ENCODE assay signal across 18 cellular contexts in genomic region chr2:5985551-5986229, GRCh38.
DNase-seq lines count a peak whose midpoint lies in the region; ATAC-seq, FAIRE-seq and TF ChIP-seq lines count a peak whose summit lies in the region.
"Had no signal": no experiment of that assay in that cellular context is flagged by ENCODE, and none has a peak within 500 bp of the region (broad histone marks: within the 10 kb centered on the region; RNA-seq: fewer than 3 reads in every experiment).

No MANE protein-coding gene starts in this region.

- peaks cover 54% of the 10 kb centered on the region for H3K4me1 ChIP-seq in ectodermal cell (ENCODE audit: control insufficient read depth, insufficient read depth, low read length)
- no peaks in the 10 kb centered on the region for H3K4me1 ChIP-seq in CD8-positive, alpha-beta T cell (ENCODE audit: insufficient read depth, low read length)
- H3K4me1 ChIP-seq: Peyer's patch, SJCRH30 had no signal

- H3K4me1 Mint-ChIP-seq in neural crest cell: peaks cover 69% of the 10 kb centered on the region
- no peaks in the 10 kb centered on the region for H3K4me1 Mint-ChIP-seq in CD8-positive, alpha-beta T cell (ENCODE audit: low read depth)

- peak overlapping the region; percentile 81 for H3K4me3 Mint-ChIP-seq in neural crest cell
- H3K4me3 Mint-ChIP-seq in CD8-positive, alpha-beta T cell: no peak overlapping the region
- H3K4me3 Mint-ChIP-seq: T-cell had no signal

- POLR2A ChIA-PET in GM10248 (lab: Yijun Ruan, JAX): no interaction called here
- POLR2A ChIA-PET in CD8-positive, alpha-beta T cell (lab: Charles Lee): no interaction called here

- peak overlapping the region; percentile 61 for H3K27ac ChIP-seq in ectodermal cell (ENCODE audit: insufficient read depth, low read depth, low read length, poor library complexity, severe bottlenecking)
- no peak overlapping the region for H3K27ac ChIP-seq in CD8-positive, alpha-beta T cell (ENCODE audit: low read depth, low read length)
- H3K27ac ChIP-seq: Peyer's patch, SJCRH30 had no signal

- no peaks in the 10 kb centered on the region for H3K27me3 Mint-ChIP-seq in neural crest cell (ENCODE audit: low read depth)
- H3K27me3 Mint-ChIP-seq in CD8-positive, alpha-beta T cell (ENCODE audit: low read depth): peaks cover 3% of the 10 kb centered on the region

- ATAC-seq in CD8-positive, alpha-beta T cell: no peak
- ATAC-seq: T-cell had no signal

- peak; percentile 19 for DNase-seq in Jurkat, Clone E6-1 (ENCODE audit: low read depth, low spot score)
- DNase-seq in NCI-H2171 treated with DMSO at 0.1 percent for 48 hours (lab: John Stamatoyannopoulos, UW) (peak; percentile 62), neural crest cell (ENCODE audit: low read depth, low spot score) (no peak), GM10248 (ENCODE audit: extremely low spot score) (no peak), urothelium cell line (ENCODE audit: low spot score) (no peak), glomerular visceral epithelial cell (ENCODE audit: extremely low spot score) (no peak)
- DNase-seq in CD8-positive, alpha-beta T cell: no peak
- DNase-seq: BE2C, GOT3, HCEC 1CT, MG63, NCI-H1417 treated with DMSO at 0.1 percent for 48 hours, NCI-H69, Peyer's patch, SJCRH30, T-cell had no signal

- H3K27me3 ChIP-seq in ectodermal cell (ENCODE audit: control insufficient read depth, insufficient read depth, low read length, poor library complexity, severe bottlenecking): no peaks in the 10 kb centered on the region
- no peaks in the 10 kb centered on the region for H3K27me3 ChIP-seq in CD8-positive, alpha-beta T cell (ENCODE audit: insufficient read depth, low read length)
- H3K27me3 ChIP-seq: BE2C, MG63, Peyer's patch had no signal

- no peaks in the 10 kb centered on the region for H3K36me3 ChIP-seq in ectodermal cell (ENCODE audit: control insufficient read depth, insufficient read depth, low read length)
- no peaks in the 10 kb centered on the region for H3K36me3 ChIP-seq in CD8-positive, alpha-beta T cell (ENCODE audit: insufficient read depth, low read length)
- H3K36me3 ChIP-seq: BE2C, MG63, Peyer's patch, SJCRH30 had no signal

- CTCF ChIA-PET in GM10248 (lab: Yijun Ruan, JAX): interaction anchor here (1.6 kb wide), 1 partner anchor 24 kb away, joined by 4 read pairs; no protein-coding TSS in a partner anchor
- CTCF ChIA-PET in CD8-positive, alpha-beta T cell (lab: Charles Lee): no interaction called here

- no peak overlapping the region for H3K4me3 ChIP-seq in Jurkat, Clone E6-1 (ENCODE audit: low read length)
- no peak overlapping the region for H3K4me3 ChIP-seq in ectodermal cell (ENCODE audit: insufficient read depth, low read depth, low read length)
- H3K4me3 ChIP-seq in CD8-positive, alpha-beta T cell (ENCODE audit: low read depth, low read length): no peak overlapping the region
- H3K4me3 ChIP-seq: MG63, Peyer's patch, SJCRH30 had no signal

- H3K9me3 Mint-ChIP-seq in neural crest cell: no peaks in the 10 kb centered on the region
- H3K9me3 Mint-ChIP-seq in CD8-positive, alpha-beta T cell: no peaks in the 10 kb centered on the region
- H3K9me3 Mint-ChIP-seq: T-cell had no signal

- intact Hi-C loops in CD8-positive, alpha-beta T cell (cut with DNase I, micrococcal nuclease): no loop called here

- 71 to 76% methylated on average over 15 of the region's 15 CpGs for WGBS in ectodermal cell, 2 experiments

- peak overlapping the region; percentile 93 for H3K27ac Mint-ChIP-seq in neural crest cell (ENCODE audit: unreplicated experiment)
- no peak overlapping the region for H3K27ac Mint-ChIP-seq in CD8-positive, alpha-beta T cell
- H3K27ac Mint-ChIP-seq: T-cell had no signal

- no peak for TF ChIP-seq CTCF in neural crest cell (conservative IDR thresholded peaks at IDR 0.05)
- no peak for TF ChIP-seq CTCF in GM10248 (IDR thresholded peaks at IDR 0.05; ENCODE audit: control extremely low read depth, extremely low read depth, low read depth, missing control alignments)
- no peak for TF ChIP-seq CTCF in CD8-positive, alpha-beta T cell (IDR thresholded peaks at IDR 0.05)

- no peak for FAIRE-seq in urothelium cell line (lab: Jason Lieb, UNC)
- FAIRE-seq: GM12891 had no signal

- H3K9me3 ChIP-seq in ectodermal cell (ENCODE audit: control insufficient read depth, low read length): no peaks in the 10 kb centered on the region
- H3K9me3 ChIP-seq in CD8-positive, alpha-beta T cell (ENCODE audit: low read length): no peaks in the 10 kb centered on the region
- H3K9me3 ChIP-seq: BE2C, MG63, Peyer's patch, SJCRH30 had no signal

- H3K36me3 Mint-ChIP-seq in neural crest cell (ENCODE audit: low read depth): no peaks in the 10 kb centered on the region
- no peaks in the 10 kb centered on the region for H3K36me3 Mint-ChIP-seq in CD8-positive, alpha-beta T cell
- H3K36me3 Mint-ChIP-seq: T-cell had no signal

Comparison
In these comparisons a context has a peak if more than half of its experiments do, and no peak if none do; other contexts are left out.
1. DNase-seq: peak in Jurkat, Clone E6-1 (single experiment) and NCI-H2171 treated with DMSO at 0.1 percent for 48 hours (single experiment); none in neural crest cell (single experiment), GM10248 (single experiment), CD8-positive, alpha-beta T cell (0 of 7), urothelium cell line (single experiment) and glomerular visceral epithelial cell (single experiment).